39 cellular contexts compared by ENCODE assay signal in genomic region chr2:1923557-1923956, GRCh38.
"Had no signal": no experiment of that assay in that cellular context is flagged by ENCODE, and none has a peak within 500 bp of the region (broad histone marks: within the 10 kb centered on the region; RNA-seq: fewer than 3 reads in every experiment).

No MANE protein-coding gene starts in this region.

- H3K9me3 ChIP-seq: MG63, Peyer's patch had no signal

- H3K27ac ChIP-seq: brain microvascular endothelial cell, Peyer's patch, VCaP had no signal

- H3K4me1 ChIP-seq: Peyer's patch had no signal

- H3K36me3 Mint-ChIP-seq: activated CD4-positive, alpha-beta memory T cell treated with anti-CD3 and anti-CD28 coated beads for 36 hours; activated naive CD4-positive, alpha-beta T cell treated with anti-CD3 and anti-CD28 coated beads, Interleukin-2, amount 10 ng/mL, durations not matched to agents 7 days and 5 days; activated naive CD8-positive, alpha-beta T cell treated with anti-CD3 and anti-CD28 coated beads for 36 hours had no signal

- H3K27me3 ChIP-seq: brain microvascular endothelial cell, Peyer's patch had no signal

- H3K4me3 Mint-ChIP-seq: activated B cell treated with CpG ODN at 0.5 μM for 24 hours; activated CD4-positive, alpha-beta memory T cell treated with anti-CD3 and anti-CD28 coated beads for 36 hours; activated naive CD4-positive, alpha-beta T cell treated with anti-CD3 and anti-CD28 coated beads, Interleukin-2, amount 10 ng/mL, durations not matched to agents 7 days and 5 days; activated naive CD8-positive, alpha-beta T cell treated with anti-CD3 and anti-CD28 coated beads for 36 hours had no signal

- H3K9me3 Mint-ChIP-seq: activated B cell treated with CpG ODN at 0.5 μM for 24 hours; activated CD4-positive, alpha-beta memory T cell treated with anti-CD3 and anti-CD28 coated beads for 36 hours; activated naive CD4-positive, alpha-beta T cell treated with anti-CD3 and anti-CD28 coated beads, Interleukin-2, amount 10 ng/mL, durations not matched to agents 7 days and 5 days; activated naive CD8-positive, alpha-beta T cell treated with anti-CD3 and anti-CD28 coated beads for 36 hours had no signal

- H3K4me1 Mint-ChIP-seq: activated B cell treated with CpG ODN at 0.5 μM for 24 hours; activated naive CD4-positive, alpha-beta T cell treated with anti-CD3 and anti-CD28 coated beads, Interleukin-2, amount 10 ng/mL, durations not matched to agents 7 days and 5 days; activated naive CD8-positive, alpha-beta T cell treated with anti-CD3 and anti-CD28 coated beads for 36 hours had no signal

- H3K4me3 ChIP-seq: MG63, Peyer's patch had no signal

- DNase-seq: activated B cell treated with CpG ODN at 0.5 μM for 24 hours; activated CD4-positive, alpha-beta memory T cell treated with anti-CD3 and anti-CD28 coated beads for 36 hours; activated CD4-positive, alpha-beta T cell treated with anti-CD3 and anti-CD28 coated beads for 4 hours; activated CD4-positive, alpha-beta T cell treated with anti-CD3 and anti-CD28 coated beads, Interleukin-2, amount 50 U/mL, for 1 hour; activated CD4-positive, CD25-positive, alpha-beta regulatory T cell treated with anti-CD3 and anti-CD28 coated beads, Interleukin-2, amount 50 U/mL, for 72 hours; activated CD8-positive, alpha-beta memory T cell treated with anti-CD3 and anti-CD28 coated beads, Interleukin-2, amount 50 U/mL, for 4 hours; activated effector memory CD4-positive, alpha-beta T cell treated with Interleukin-2 at 50 U/mL for 16 hours; activated naive CD4-positive, alpha-beta T cell treated with anti-CD3 and anti-CD28 coated beads, Interleukin-2, amount 10 ng/mL, durations not matched to agents 7 days and 5 days; activated naive CD8-positive, alpha-beta T cell treated with anti-CD3 and anti-CD28 coated beads for 36 hours; activated T-cell treated with anti-CD3 and anti-CD28 coated beads for 4 hours; activated T-cell treated with anti-CD3 and anti-CD28 coated beads, Interleukin-2, amount 50 U/mL, for 48 hours; amniotic stem cell; aorta; brain microvascular endothelial cell; Kasumi-1; KG1; MG63; NCI-H1048; NCI-H1105 treated with DMSO at 0.1 percent for 48 hours; NCI-H1436; NCI-H1694; NCI-H1930; NCI-H2081 treated with DMSO at 0.1 percent for 48 hours; NCI-H226; NCI-H446 treated with DMSO at 0.1 percent for 48 hours; NCI-H524; NCI-H69; NCI-H82; NK-92 treated with Interleukin-12 subunit alpha and Interleukin-12 subunit beta, amount 100 ng/mL, for 24 hours; PC-3; Peyer's patch; RPMI8226; SIG-M5; SW 1271; T-helper 1 cell; T-helper 2 cell; T-helper 9 cell had no signal

- H3K27ac Mint-ChIP-seq: activated B cell treated with CpG ODN at 0.5 μM for 24 hours; activated CD4-positive, alpha-beta memory T cell treated with anti-CD3 and anti-CD28 coated beads for 36 hours; activated naive CD4-positive, alpha-beta T cell treated with anti-CD3 and anti-CD28 coated beads, Interleukin-2, amount 10 ng/mL, durations not matched to agents 7 days and 5 days; activated naive CD8-positive, alpha-beta T cell treated with anti-CD3 and anti-CD28 coated beads for 36 hours had no signal

- H3K36me3 ChIP-seq: brain microvascular endothelial cell, MG63, Peyer's patch had no signal

- ATAC-seq: PC-3, SK-N-SH treated with all-trans-retinoic acid at 6 μM for 48 hours had no signal
